ENCODE assay signal across 10 cellular contexts in genomic region chr2:223884399-223884798, GRCh38. TPM values are rescaled to one million over a fixed set of nuclear protein-coding genes. Genes with fewer than 3 reads are reported as not detected.
A peak's percentile ranks its signal among the peaks of the same experiment; 100 is the strongest.
DNase-seq lines count a peak whose midpoint lies in the region; ATAC-seq and TF ChIP-seq lines count a peak whose summit lies in the region.
"Had no signal": no experiment of that assay in that cellular context is flagged by ENCODE, and none has a peak within 500 bp of the region (broad histone marks: within the 10 kb centered on the region; RNA-seq: fewer than 3 reads in every experiment).

No MANE protein-coding gene starts in this region.

- H3K4me3 Mint-ChIP-seq in WTC11: no peak overlapping the region

- no peaks in the 10 kb centered on the region for H3K27me3 Mint-ChIP-seq in WTC11 (ENCODE audit: low read depth)

- in situ Hi-C loops in GM13977 (cut with MboI; ENCODE audit: low pct_unique_long_range_greater_than_20kb, low sequenced_read_pairs, unreplicated experiment): no loop called here

- peak; percentile 76 for ATAC-seq in GM19467 (IDR thresholded peaks at IDR 0.05; ENCODE audit: unreplicated experiment)
- ATAC-seq in HG03103 (IDR thresholded peaks at IDR 0.05; ENCODE audit: low read depth, unreplicated experiment): peak; percentile 85
- ATAC-seq in WTC11: no peak

- H3K9me3 Mint-ChIP-seq in WTC11: peaks cover 4% of the 10 kb centered on the region; the same call in 1 of the 2 replicates

- TF ChIP-seq CTCF in GM13977 (IDR thresholded peaks at IDR 0.05; ENCODE audit: extremely low read depth, insufficient read depth, missing control alignments) (no peak), WTC11 (IDR thresholded peaks at IDR 0.05) (no peak)

- H3K27ac Mint-ChIP-seq in WTC11: no peak overlapping the region

- peak; percentile 36 for DNase-seq in GM13977 (ENCODE audit: low spot score)
- no peak for DNase-seq in epithelial cell of prostate (ENCODE audit: low read depth, low spot score)
- DNase-seq in central memory CD4-positive, alpha-beta T cell: no peak
- DNase-seq in WTC11 (ENCODE audit: low spot score): no peak
- no peak for DNase-seq in NK-92 (lab: John Stamatoyannopoulos, UW; ENCODE audit: unreplicated experiment)
- DNase-seq in caudate nucleus (lab: John Stamatoyannopoulos, UW): no peak
- DNase-seq: small intestine, trophoblast cell had no signal

- CTCF ChIA-PET in WTC11 (lab: Charles Lee): no interaction called here

- 0 out of 2 replicates have a peak, but pooled peaks cover 4% of the 10 kb centered on the region for H3K4me1 Mint-ChIP-seq in WTC11

- peaks cover 59% of the 10 kb centered on the region for H3K36me3 Mint-ChIP-seq in WTC11

- H3K27ac ChIP-seq in epithelial cell of prostate: peak overlapping the region; percentile 12
- no peak overlapping the region for H3K27ac ChIP-seq in caudate nucleus (ENCODE audit: low read depth, low read length)

- POLR2A ChIA-PET in WTC11 (lab: Charles Lee): interaction anchor here (0.6 kb wide), 1 partner anchor 26 kb away, joined by 3 read pairs; no protein-coding TSS in a partner anchor

TF ChIP-seq in WTC11, 78 proteins besides CTCF, POLR2A, EP300 and RAD21:
- TF ChIP-seq, protein P1, sequence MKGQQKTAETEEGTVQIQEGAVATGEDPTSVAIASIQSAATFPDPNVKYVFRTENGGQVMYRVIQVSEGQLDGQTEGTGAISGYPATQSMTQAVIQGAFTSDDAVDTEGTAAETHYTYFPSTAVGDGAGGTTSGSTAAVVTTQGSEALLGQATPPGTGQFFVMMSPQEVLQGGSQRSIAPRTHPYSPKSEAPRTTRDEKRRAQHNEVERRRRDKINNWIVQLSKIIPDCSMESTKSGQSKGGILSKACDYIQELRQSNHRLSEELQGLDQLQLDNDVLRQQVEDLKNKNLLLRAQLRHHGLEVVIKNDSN (CRISPR knock-in tag; IDR thresholded peaks at IDR 0.05): no peak
- TF ChIP-seq ZNF396 (CRISPR knock-in tag; IDR thresholded peaks at IDR 0.05; ENCODE audit: borderline replicate concordance) (no peak), NFE2L1 (CRISPR knock-in tag; IDR thresholded peaks at IDR 0.05) (no peak), CBFB (CRISPR knock-in tag; IDR thresholded peaks at IDR 0.05; ENCODE audit: low read depth) (no peak), ZNF512 (CRISPR knock-in tag; IDR thresholded peaks at IDR 0.05; ENCODE audit: borderline replicate concordance) (no peak), ZBTB21 (CRISPR knock-in tag; IDR thresholded peaks at IDR 0.05; ENCODE audit: borderline replicate concordance) (no peak), ZBTB43 (CRISPR knock-in tag; IDR thresholded peaks at IDR 0.05) (no peak), NFYB (CRISPR knock-in tag; conservative IDR thresholded peaks at IDR 0.05; ENCODE audit: low read depth) (no peak), E2F5 (CRISPR knock-in tag; IDR thresholded peaks at IDR 0.05) (no peak), TP53 (CRISPR knock-in tag; IDR thresholded peaks at IDR 0.05) (no peak), KAT7 (CRISPR knock-in tag; IDR thresholded peaks at IDR 0.05; ENCODE audit: borderline replicate concordance) (no peak), TCF7 (CRISPR knock-in tag; IDR thresholded peaks at IDR 0.05; ENCODE audit: low read depth) (no peak), ESRRA (CRISPR knock-in tag; IDR thresholded peaks at IDR 0.05; ENCODE audit: borderline replicate concordance) (no peak), PRRX2 (CRISPR knock-in tag; IDR thresholded peaks at IDR 0.05) (no peak), SMAD3 (CRISPR knock-in tag; IDR thresholded peaks at IDR 0.05; ENCODE audit: borderline replicate concordance) (no peak), NFATC4 (CRISPR knock-in tag; IDR thresholded peaks at IDR 0.05) (no peak)
- TF ChIP-seq, protein P2, sequence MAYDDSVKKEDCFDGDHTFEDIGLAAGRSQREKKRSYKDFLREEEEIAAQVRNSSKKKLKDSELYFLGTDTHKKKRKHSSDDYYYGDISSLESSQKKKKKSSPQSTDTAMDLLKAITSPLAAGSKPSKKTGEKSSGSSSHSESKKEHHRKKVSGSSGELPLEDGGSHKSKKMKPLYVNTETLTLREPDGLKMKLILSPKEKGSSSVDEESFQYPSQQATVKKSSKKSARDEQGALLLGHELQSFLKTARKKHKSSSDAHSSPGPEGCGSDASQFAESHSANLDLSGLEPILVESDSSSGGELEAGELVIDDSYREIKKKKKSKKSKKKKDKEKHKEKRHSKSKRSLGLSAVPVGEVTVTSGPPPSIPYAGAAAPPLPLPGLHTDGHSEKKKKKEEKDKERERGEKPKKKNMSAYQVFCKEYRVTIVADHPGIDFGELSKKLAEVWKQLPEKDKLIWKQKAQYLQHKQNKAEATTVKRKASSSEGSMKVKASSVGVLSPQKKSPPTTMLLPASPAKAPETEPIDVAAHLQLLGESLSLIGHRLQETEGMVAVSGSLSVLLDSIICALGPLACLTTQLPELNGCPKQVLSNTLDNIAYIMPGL (CRISPR knock-in tag; IDR thresholded peaks at IDR 0.05): no peak
- TF ChIP-seq, protein P3, sequence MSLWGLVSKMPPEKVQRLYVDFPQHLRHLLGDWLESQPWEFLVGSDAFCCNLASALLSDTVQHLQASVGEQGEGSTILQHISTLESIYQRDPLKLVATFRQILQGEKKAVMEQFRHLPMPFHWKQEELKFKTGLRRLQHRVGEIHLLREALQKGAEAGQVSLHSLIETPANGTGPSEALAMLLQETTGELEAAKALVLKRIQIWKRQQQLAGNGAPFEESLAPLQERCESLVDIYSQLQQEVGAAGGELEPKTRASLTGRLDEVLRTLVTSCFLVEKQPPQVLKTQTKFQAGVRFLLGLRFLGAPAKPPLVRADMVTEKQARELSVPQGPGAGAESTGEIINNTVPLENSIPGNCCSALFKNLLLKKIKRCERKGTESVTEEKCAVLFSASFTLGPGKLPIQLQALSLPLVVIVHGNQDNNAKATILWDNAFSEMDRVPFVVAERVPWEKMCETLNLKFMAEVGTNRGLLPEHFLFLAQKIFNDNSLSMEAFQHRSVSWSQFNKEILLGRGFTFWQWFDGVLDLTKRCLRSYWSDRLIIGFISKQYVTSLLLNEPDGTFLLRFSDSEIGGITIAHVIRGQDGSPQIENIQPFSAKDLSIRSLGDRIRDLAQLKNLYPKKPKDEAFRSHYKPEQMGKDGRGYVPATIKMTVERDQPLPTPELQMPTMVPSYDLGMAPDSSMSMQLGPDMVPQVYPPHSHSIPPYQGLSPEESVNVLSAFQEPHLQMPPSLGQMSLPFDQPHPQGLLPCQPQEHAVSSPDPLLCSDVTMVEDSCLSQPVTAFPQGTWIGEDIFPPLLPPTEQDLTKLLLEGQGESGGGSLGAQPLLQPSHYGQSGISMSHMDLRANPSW (CRISPR knock-in tag; conservative IDR thresholded peaks at IDR 0.05; ENCODE audit: low read depth): no peak
- TF ChIP-seq, protein P4, sequence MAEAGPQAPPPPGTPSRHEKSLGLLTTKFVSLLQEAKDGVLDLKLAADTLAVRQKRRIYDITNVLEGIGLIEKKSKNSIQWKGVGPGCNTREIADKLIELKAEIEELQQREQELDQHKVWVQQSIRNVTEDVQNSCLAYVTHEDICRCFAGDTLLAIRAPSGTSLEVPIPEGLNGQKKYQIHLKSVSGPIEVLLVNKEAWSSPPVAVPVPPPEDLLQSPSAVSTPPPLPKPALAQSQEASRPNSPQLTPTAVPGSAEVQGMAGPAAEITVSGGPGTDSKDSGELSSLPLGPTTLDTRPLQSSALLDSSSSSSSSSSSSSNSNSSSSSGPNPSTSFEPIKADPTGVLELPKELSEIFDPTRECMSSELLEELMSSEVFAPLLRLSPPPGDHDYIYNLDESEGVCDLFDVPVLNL (CRISPR knock-in tag; IDR thresholded peaks at IDR 0.05; ENCODE audit: borderline replicate concordance, low read depth): no peak
- TF ChIP-seq, protein P5, sequence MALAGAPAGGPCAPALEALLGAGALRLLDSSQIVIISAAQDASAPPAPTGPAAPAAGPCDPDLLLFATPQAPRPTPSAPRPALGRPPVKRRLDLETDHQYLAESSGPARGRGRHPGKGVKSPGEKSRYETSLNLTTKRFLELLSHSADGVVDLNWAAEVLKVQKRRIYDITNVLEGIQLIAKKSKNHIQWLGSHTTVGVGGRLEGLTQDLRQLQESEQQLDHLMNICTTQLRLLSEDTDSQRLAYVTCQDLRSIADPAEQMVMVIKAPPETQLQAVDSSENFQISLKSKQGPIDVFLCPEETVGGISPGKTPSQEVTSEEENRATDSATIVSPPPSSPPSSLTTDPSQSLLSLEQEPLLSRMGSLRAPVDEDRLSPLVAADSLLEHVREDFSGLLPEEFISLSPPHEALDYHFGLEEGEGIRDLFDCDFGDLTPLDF (CRISPR knock-in tag; IDR thresholded peaks at IDR 0.05): no peak

RNA-seq across cellular contexts. Expression of gene AP1S3, which starts 47.0 kb away (rescaled TPM):
- 12.2 to 17.4 TPM (median 15.8 TPM) in 3 replicates for total RNA-seq in WTC11 (2021)
